ENCODE assay signal across 8 cellular contexts in genomic region chr22:45709004-45709739, GRCh38.
DNase-seq lines count a peak whose midpoint lies in the region; ATAC-seq and TF ChIP-seq lines count a peak whose summit lies in the region.

No MANE protein-coding gene starts in this region.

- DNase-seq in DMS153 (lab: John Stamatoyannopoulos, UW) (peak; percentile 1), DMS153 treated with DMSO at 0.1 percent for 48 hours (lab: John Stamatoyannopoulos, UW; ENCODE audit: unreplicated experiment) (no peak), NCI-H748 (lab: John Stamatoyannopoulos, UW; ENCODE audit: unreplicated experiment) (peak; percentile 76), choroid plexus epithelial cell (ENCODE audit: low read depth) (peak; percentile 57), retinal pigment epithelial cell (ENCODE audit: low read depth) (peak; percentile 54), epidermal melanocyte (ENCODE audit: insufficient read length, low spot score) (no peak)

- no peak for TF ChIP-seq CTCF in choroid plexus epithelial cell (conservative IDR thresholded peaks at IDR 0.05; ENCODE audit: low read depth, low read length)
- no peak for TF ChIP-seq CTCF in retinal pigment epithelial cell (conservative IDR thresholded peaks at IDR 0.05; ENCODE audit: low read depth, low read length)

- no peak for ATAC-seq in HG02759 (IDR thresholded peaks at IDR 0.05; ENCODE audit: unreplicated experiment)
- ATAC-seq in GM19035 (IDR thresholded peaks at IDR 0.05; ENCODE audit: unreplicated experiment): no peak

- H3K4me3 ChIP-seq in choroid plexus epithelial cell (ENCODE audit: low read depth, low read length): no peak overlapping the region
- H3K4me3 ChIP-seq in retinal pigment epithelial cell (ENCODE audit: low read length): no peak overlapping the region

Comparison
In these comparisons a context has a peak if more than half of its experiments do, and no peak if none do; other contexts are left out.
1. DNase-seq: peak in DMS153 (single experiment), NCI-H748 (single experiment), choroid plexus epithelial cell (single experiment) and retinal pigment epithelial cell (single experiment); none in DMS153 treated with DMSO at 0.1 percent for 48 hours (single experiment) and epidermal melanocyte (single experiment).